26 cellular contexts compared by ENCODE assay signal in the genomic region with DNA sequence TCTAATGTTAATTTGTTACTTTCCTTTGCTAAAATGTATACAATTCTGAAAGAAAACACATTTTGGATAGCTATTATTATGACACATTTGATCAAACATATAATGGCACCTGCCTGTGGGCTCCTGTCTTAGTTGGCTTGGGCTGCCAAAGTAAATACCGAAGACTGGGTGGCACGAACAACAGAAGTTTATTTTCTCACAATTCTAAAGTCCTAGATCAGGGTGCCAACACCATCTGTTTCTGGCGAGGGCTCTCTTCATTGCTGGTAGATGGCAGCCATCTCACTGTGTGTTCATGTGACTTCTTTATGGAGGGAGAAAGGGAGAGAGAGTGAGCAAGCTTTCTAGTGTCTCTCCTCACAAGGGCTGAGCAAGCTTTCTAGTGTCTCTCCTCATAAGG.
"Had no signal": no experiment of that assay in that cellular context is flagged by ENCODE, and none has a peak within 500 bp of the region (broad histone marks: within the 10 kb centered on the region; RNA-seq: fewer than 3 reads in every experiment).

No MANE protein-coding gene starts in this region.

- DNase-seq: hippocampal formation; kidney glomerular epithelial cell; left cardiac atrium; lower lobe of right lung; mammary epithelial cell; mesenchymal stem cell; naive thymus-derived CD8-positive, alpha-beta T cell; nucleus accumbens; right lobe of liver; stimulated activated CD4-positive, alpha-beta T cell treated with anti-CD3 and anti-CD28 coated beads, Interleukin-1b, Interleukin-23, amount 100 ng/mL, for 48 hours; stimulated activated CD4-positive, alpha-beta T cell treated with anti-CD3 and anti-CD28 coated beads, Interleukin-2, amount 100 ng/mL, for 48 hours; stimulated activated CD4-positive, alpha-beta T cell treated with anti-CD3 and anti-CD28 coated beads, Interleukin-4, amount 100 ng/mL, for 4 hours; stimulated activated CD8-positive, alpha-beta memory T cell treated with anti-CD3 and anti-CD28 coated beads, Interleukin-4, amount 100 ng/mL, for 48 hours; stimulated activated naive CD4-positive, alpha-beta T cell treated with Interleukin-2 at 50 U/mL for 16 hours; stimulated activated naive CD8-positive, alpha-beta T cell treated with anti-CD3 and anti-CD28 coated beads, Interleukin-15, amount 100 ng/mL, for 72 hours; substantia nigra; upper lobe of left lung had no signal

- H3K4me3 Mint-ChIP-seq: naive thymus-derived CD8-positive, alpha-beta T cell; nephron; neural crest cell; stimulated activated memory B cell treated with anti-CD40 and anti-IgM and Interleukin-4, amounts not matched to agents 10 μg/mL and 1 μg/mL and 100 μg/mL, for 72 hours; stimulated activated naive CD8-positive, alpha-beta T cell treated with anti-CD3 and anti-CD28 coated beads, Interleukin-15, amount 100 ng/mL, for 72 hours had no signal

- H3K27ac Mint-ChIP-seq: naive thymus-derived CD8-positive, alpha-beta T cell; nephron; stimulated activated memory B cell treated with anti-CD40 and anti-IgM and Interleukin-4, amounts not matched to agents 10 μg/mL and 1 μg/mL and 100 μg/mL, for 72 hours had no signal

- H3K4me1 ChIP-seq: lower lobe of right lung, parathyroid adenoma, right atrium auricular region, right lobe of liver, tibial nerve, upper lobe of left lung, vagina had no signal

- H3K36me3 Mint-ChIP-seq: stimulated activated memory B cell treated with anti-CD40 and anti-IgM and Interleukin-4, amounts not matched to agents 10 μg/mL and 1 μg/mL and 100 μg/mL, for 72 hours had no signal

- ATAC-seq: left cardiac atrium; left lobe of liver; lower lobe of right lung; naive thymus-derived CD8-positive, alpha-beta T cell; right lobe of liver; stimulated activated memory B cell treated with anti-CD40 and anti-IgM and Interleukin-4, amounts not matched to agents 10 μg/mL and 1 μg/mL and 100 μg/mL, for 72 hours; stimulated activated naive CD8-positive, alpha-beta T cell treated with anti-CD3 and anti-CD28 coated beads, Interleukin-15, amount 100 ng/mL, for 72 hours had no signal

- H3K27me3 ChIP-seq: right atrium auricular region, right lobe of liver, tibial nerve, upper lobe of left lung, vagina had no signal

- H3K27ac ChIP-seq: lower lobe of right lung, parathyroid adenoma, right atrium auricular region, right lobe of liver, tibial nerve, upper lobe of left lung, vagina had no signal

- H3K4me1 Mint-ChIP-seq: naive thymus-derived CD8-positive, alpha-beta T cell; nephron; neural crest cell; stimulated activated memory B cell treated with anti-CD40 and anti-IgM and Interleukin-4, amounts not matched to agents 10 μg/mL and 1 μg/mL and 100 μg/mL, for 72 hours; stimulated activated naive CD8-positive, alpha-beta T cell treated with anti-CD3 and anti-CD28 coated beads, Interleukin-15, amount 100 ng/mL, for 72 hours had no signal

- H3K9me3 ChIP-seq: lower lobe of right lung, right lobe of liver, upper lobe of left lung, vagina had no signal

- H3K4me3 ChIP-seq: lower lobe of right lung, right atrium auricular region, right lobe of liver, smooth muscle cell, tibial nerve, upper lobe of left lung, vagina had no signal

- H3K36me3 ChIP-seq: lower lobe of right lung, right atrium auricular region, right lobe of liver, tibial nerve, upper lobe of left lung, vagina had no signal
